8 cellular contexts compared by ENCODE assay signal in the genomic region with DNA sequence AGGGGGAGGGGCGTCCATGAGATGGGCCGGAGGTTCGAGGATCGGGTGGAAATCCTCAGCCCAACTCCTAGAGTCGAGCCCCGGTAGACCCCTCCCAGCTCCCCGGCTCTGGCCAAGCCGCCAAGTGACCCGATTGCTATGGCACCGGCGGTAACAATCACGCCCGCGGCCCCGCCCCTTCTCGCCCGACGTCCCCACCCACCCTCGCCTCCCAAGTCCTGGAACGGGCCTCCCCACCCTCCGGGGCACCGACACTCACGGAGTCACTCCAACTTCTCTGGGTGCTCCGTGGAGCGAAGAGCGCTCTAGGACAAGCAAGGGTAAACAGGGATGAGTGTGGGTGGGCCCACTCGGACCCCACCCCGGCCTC. TPM values are rescaled to one million over a fixed set of nuclear protein-coding genes. Genes with fewer than 3 reads are reported as not detected.
DNase-seq lines count a peak whose midpoint lies in the region; ATAC-seq and TF ChIP-seq lines count a peak whose summit lies in the region.

A gene (plus strand): TSS at position 204 of the 370 bp plus-strand sequence. CDS start 5,050 bp downstream, outside the sequence.

- H3K27me3 ChIP-seq in right cardiac atrium (ENCODE audit: control insufficient read depth, insufficient read depth), result no peaks in the 10 kb centered on the region
- H3K27me3 ChIP-seq in psoas muscle (ENCODE audit: insufficient read depth in 3 of 3, low read length in 2 of 3), result no peaks in the 10 kb centered on the region

- TF ChIP-seq CTCF in astrocyte of the cerebellum (IDR thresholded peaks at IDR 0.05; ENCODE audit: low read depth, low read length, missing control alignments) (no peak), psoas muscle (IDR thresholded peaks at IDR 0.05) (no peak)

- H3K27ac Mint-ChIP-seq in activated CD4-positive, alpha-beta T cell treated with anti-CD3 and anti-CD28 coated beads for 36 hours, result peak within 1 kb of the TSS; percentile 13

- intact Hi-C loops in activated CD4-positive, alpha-beta T cell treated with anti-CD3 and anti-CD28 coated beads for 36 hours (cut with DNase I, micrococcal nuclease), result loop anchor here in 1 of 2 experiments (1.0 to 10.0 kb wide), 8 partner anchors 24 to 799 kb away; a partner anchor contains a TSS
- intact Hi-C loops in right cardiac atrium (cut with DNase I), result no loop called here
- intact Hi-C loops in psoas muscle (cut with DNase I), result no loop called here

- peak; percentile 45 for ATAC-seq in activated CD4-positive, alpha-beta T cell treated with anti-CD3 and anti-CD28 coated beads for 36 hours
- ATAC-seq in right cardiac atrium (peak; percentile 89 to 91), psoas muscle (peak; percentile 51 to 75 (median 58)), GM19324 (IDR thresholded peaks at IDR 0.05; ENCODE audit: low FRiP score, unreplicated experiment) (no peak), GM19351 (IDR thresholded peaks at IDR 0.05; ENCODE audit: unreplicated experiment) (no peak)

- in situ Hi-C loops in astrocyte of the cerebellum (cut with HindIII; ENCODE audit: low sequenced_read_pairs), result no loop called here

- no peaks in the 10 kb centered on the region for H3K4me1 ChIP-seq in right cardiac atrium (ENCODE audit: control insufficient read depth, insufficient read depth, low read length)
- no peaks in the 10 kb centered on the region for H3K4me1 ChIP-seq in psoas muscle

- H3K4me3 ChIP-seq in astrocyte of the cerebellum (ENCODE audit: low read depth, low read length) (peak within 1 kb of the TSS; percentile 98), right cardiac atrium (ENCODE audit: low read length) (peak within 1 kb of the TSS; percentile 95), psoas muscle (peak within 1 kb of the TSS; percentile 74)

- H3K4me1 Mint-ChIP-seq in activated CD4-positive, alpha-beta T cell treated with anti-CD3 and anti-CD28 coated beads for 36 hours, result peaks cover 17% of the 10 kb centered on the region

- 3% methylated on average over 28 of the region's 28 CpGs for WGBS in right cardiac atrium
- WGBS in psoas muscle, 3 donors, result 2% methylated on average over 27 to 28 of the region's 28 CpGs

- POLR2A ChIA-PET in activated CD4-positive, alpha-beta T cell treated with anti-CD3 and anti-CD28 coated beads for 36 hours (lab: Charles Lee), result no interaction called here

- peak within 1 kb of the TSS; percentile 85 for H3K27ac ChIP-seq in right cardiac atrium (ENCODE audit: low read length)
- peak within 1 kb of the TSS; percentile 39 for H3K27ac ChIP-seq in psoas muscle

- no peaks in the 10 kb centered on the region for H3K36me3 ChIP-seq in psoas muscle (ENCODE audit: insufficient read depth in 1 of 2, low read depth in 1 of 2)

- H3K9me3 Mint-ChIP-seq in activated CD4-positive, alpha-beta T cell treated with anti-CD3 and anti-CD28 coated beads for 36 hours (ENCODE audit: low read depth), result no peaks in the 10 kb centered on the region

- CTCF ChIA-PET in activated CD4-positive, alpha-beta T cell treated with anti-CD3 and anti-CD28 coated beads for 36 hours (lab: Charles Lee), result interaction anchor here (1.3 kb wide), 1 partner anchor 23 kb away, joined by 9 read pairs; no protein-coding TSS in a partner anchor

- H3K36me3 Mint-ChIP-seq in activated CD4-positive, alpha-beta T cell treated with anti-CD3 and anti-CD28 coated beads for 36 hours (ENCODE audit: low read depth), result no peaks in the 10 kb centered on the region

- peak; percentile 61 for DNase-seq in activated CD4-positive, alpha-beta T cell treated with anti-CD3 and anti-CD28 coated beads for 36 hours
- no peak for DNase-seq in activated CD4-positive, alpha-beta T cell treated with anti-CD3 and anti-CD28 coated beads for 1 hour
- DNase-seq in RKO (ENCODE audit: low spot score), result peak; percentile 55
- no peak for DNase-seq in astrocyte of the cerebellum (ENCODE audit: low read depth)
- peak; percentile 83 to 92 (median 91) for DNase-seq in right cardiac atrium
- DNase-seq in psoas muscle, result peak; percentile 72 to 80

- H3K27me3 Mint-ChIP-seq in activated CD4-positive, alpha-beta T cell treated with anti-CD3 and anti-CD28 coated beads for 36 hours, result no peaks in the 10 kb centered on the region

- peak within 1 kb of the TSS; percentile 73 for H3K4me3 Mint-ChIP-seq in activated CD4-positive, alpha-beta T cell treated with anti-CD3 and anti-CD28 coated beads for 36 hours

- H3K9me3 ChIP-seq in right cardiac atrium (ENCODE audit: control insufficient read depth, low read length) (no peaks in the 10 kb centered on the region), psoas muscle (no peaks in the 10 kb centered on the region)

RNA-seq across cellular contexts. Expression of the gene that starts here (rescaled TPM):
- 1 to 10 TPM; 2.7 to 4.4 TPM for total RNA-seq in activated CD4-positive, alpha-beta T cell treated with anti-CD3 and anti-CD28 coated beads for 36 hours
- total RNA-seq in right cardiac atrium, result 10 to 100 TPM in 1 of 4 donors, 1 to 10 TPM in 3; 6.2 to 10.4 (median 8.7) TPM
- polyA plus RNA-seq in right cardiac atrium, result 11.2 TPM
- 1 to 10 TPM; 1.1 to 3.6 (median 1.5) TPM for total RNA-seq in psoas muscle
- polyA plus RNA-seq in psoas muscle, result under 1 TPM; 0.64 to 0.91 (median 0.76) TPM

Comparison
In these comparisons a context has a peak if more than half of its experiments do, and no peak if none do; other contexts are left out.
1. DNase-seq: peak in activated CD4-positive, alpha-beta T cell treated with anti-CD3 and anti-CD28 coated beads for 36 hours (single experiment), RKO (single experiment), right cardiac atrium (3 of 3) and psoas muscle (2 of 2); none in activated CD4-positive, alpha-beta T cell treated with anti-CD3 and anti-CD28 coated beads for 1 hour (single experiment) and astrocyte of the cerebellum (single experiment).
2. ATAC-seq: peak in activated CD4-positive, alpha-beta T cell treated with anti-CD3 and anti-CD28 coated beads for 36 hours (single experiment), right cardiac atrium (2 of 2) and psoas muscle (4 of 4); none in GM19324 (single experiment) and GM19351 (single experiment).
3. Peak in every context shown above with its lines, with median percentiles within 50 percentile points of each other: H3K4me3 ChIP-seq.